Comparison of ENCODE assay signal across 16 cellular contexts in genomic region chr9:131619680-131620079, GRCh38.
"Had no signal": no experiment of that assay in that cellular context is flagged by ENCODE, and none has a peak within 500 bp of the region (broad histone marks: within the 10 kb centered on the region; RNA-seq: fewer than 3 reads in every experiment).

No MANE protein-coding gene starts in this region.

- H3K27ac ChIP-seq: brain microvascular endothelial cell, epithelial cell of prostate, pancreas, stomach, testis, upper lobe of right lung had no signal

- H3K27me3 Mint-ChIP-seq: activated CD4-positive, alpha-beta memory T cell treated with anti-CD3 and anti-CD28 coated beads for 36 hours had no signal

- DNase-seq: activated CD4-positive, alpha-beta memory T cell treated with anti-CD3 and anti-CD28 coated beads for 36 hours; activated CD4-positive, alpha-beta T cell treated with anti-CD3 and anti-CD28 coated beads for 1 hour; activated CD8-positive, alpha-beta memory T cell treated with anti-CD3 and anti-CD28 coated beads, Interleukin-2, amount 50 U/mL, for 4 hours; anterior cingulate cortex; brain microvascular endothelial cell; cerebellar nuclear complex; dermis blood vessel endothelial cell; head of caudate nucleus; midbrain; stomach; testis; upper lobe of right lung had no signal

- ATAC-seq: pancreas, sciatic nerve, upper lobe of right lung had no signal

- H3K27ac Mint-ChIP-seq: activated CD4-positive, alpha-beta memory T cell treated with anti-CD3 and anti-CD28 coated beads for 36 hours had no signal

- H3K4me3 Mint-ChIP-seq: activated CD4-positive, alpha-beta memory T cell treated with anti-CD3 and anti-CD28 coated beads for 36 hours had no signal

- H3K27me3 ChIP-seq: brain microvascular endothelial cell, pancreas, stomach, testis, upper lobe of right lung had no signal

- H3K9me3 Mint-ChIP-seq: activated CD4-positive, alpha-beta memory T cell treated with anti-CD3 and anti-CD28 coated beads for 36 hours had no signal

- H3K4me3 ChIP-seq: lung, pancreas, stomach, testis, upper lobe of right lung had no signal

- H3K4me1 ChIP-seq: testis had no signal

- H3K9me3 ChIP-seq: pancreas, stomach, testis, upper lobe of right lung had no signal
